Comparison of ENCODE assay signal across 1 cellular context in the genomic region with DNA sequence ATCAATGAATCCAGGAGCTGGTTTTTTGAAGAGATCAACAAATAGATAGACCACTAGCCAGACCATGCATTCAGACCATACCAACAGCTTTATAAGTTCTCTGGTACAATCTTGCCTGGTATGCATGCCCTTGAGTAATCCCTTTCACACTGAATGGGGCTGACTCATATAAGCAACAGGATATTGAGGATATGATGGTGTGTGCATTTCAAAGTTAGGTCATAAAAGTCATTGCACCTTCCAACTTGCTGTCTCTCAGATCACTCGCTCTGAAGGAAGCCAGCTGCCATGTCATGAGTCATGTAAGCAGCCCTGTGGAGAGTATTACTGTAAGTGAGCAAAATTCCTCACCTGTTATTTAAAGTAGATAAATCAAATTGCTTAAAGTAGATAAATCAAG.
TF ChIP-seq lines count a peak whose summit lies in the region.

No MANE protein-coding gene starts in this region.

TF ChIP-seq in HepG2, 621 proteins besides CTCF, POLR2A, EP300 and RAD21 (continued from another document and continues in another):
- TF ChIP-seq, protein P1, sequence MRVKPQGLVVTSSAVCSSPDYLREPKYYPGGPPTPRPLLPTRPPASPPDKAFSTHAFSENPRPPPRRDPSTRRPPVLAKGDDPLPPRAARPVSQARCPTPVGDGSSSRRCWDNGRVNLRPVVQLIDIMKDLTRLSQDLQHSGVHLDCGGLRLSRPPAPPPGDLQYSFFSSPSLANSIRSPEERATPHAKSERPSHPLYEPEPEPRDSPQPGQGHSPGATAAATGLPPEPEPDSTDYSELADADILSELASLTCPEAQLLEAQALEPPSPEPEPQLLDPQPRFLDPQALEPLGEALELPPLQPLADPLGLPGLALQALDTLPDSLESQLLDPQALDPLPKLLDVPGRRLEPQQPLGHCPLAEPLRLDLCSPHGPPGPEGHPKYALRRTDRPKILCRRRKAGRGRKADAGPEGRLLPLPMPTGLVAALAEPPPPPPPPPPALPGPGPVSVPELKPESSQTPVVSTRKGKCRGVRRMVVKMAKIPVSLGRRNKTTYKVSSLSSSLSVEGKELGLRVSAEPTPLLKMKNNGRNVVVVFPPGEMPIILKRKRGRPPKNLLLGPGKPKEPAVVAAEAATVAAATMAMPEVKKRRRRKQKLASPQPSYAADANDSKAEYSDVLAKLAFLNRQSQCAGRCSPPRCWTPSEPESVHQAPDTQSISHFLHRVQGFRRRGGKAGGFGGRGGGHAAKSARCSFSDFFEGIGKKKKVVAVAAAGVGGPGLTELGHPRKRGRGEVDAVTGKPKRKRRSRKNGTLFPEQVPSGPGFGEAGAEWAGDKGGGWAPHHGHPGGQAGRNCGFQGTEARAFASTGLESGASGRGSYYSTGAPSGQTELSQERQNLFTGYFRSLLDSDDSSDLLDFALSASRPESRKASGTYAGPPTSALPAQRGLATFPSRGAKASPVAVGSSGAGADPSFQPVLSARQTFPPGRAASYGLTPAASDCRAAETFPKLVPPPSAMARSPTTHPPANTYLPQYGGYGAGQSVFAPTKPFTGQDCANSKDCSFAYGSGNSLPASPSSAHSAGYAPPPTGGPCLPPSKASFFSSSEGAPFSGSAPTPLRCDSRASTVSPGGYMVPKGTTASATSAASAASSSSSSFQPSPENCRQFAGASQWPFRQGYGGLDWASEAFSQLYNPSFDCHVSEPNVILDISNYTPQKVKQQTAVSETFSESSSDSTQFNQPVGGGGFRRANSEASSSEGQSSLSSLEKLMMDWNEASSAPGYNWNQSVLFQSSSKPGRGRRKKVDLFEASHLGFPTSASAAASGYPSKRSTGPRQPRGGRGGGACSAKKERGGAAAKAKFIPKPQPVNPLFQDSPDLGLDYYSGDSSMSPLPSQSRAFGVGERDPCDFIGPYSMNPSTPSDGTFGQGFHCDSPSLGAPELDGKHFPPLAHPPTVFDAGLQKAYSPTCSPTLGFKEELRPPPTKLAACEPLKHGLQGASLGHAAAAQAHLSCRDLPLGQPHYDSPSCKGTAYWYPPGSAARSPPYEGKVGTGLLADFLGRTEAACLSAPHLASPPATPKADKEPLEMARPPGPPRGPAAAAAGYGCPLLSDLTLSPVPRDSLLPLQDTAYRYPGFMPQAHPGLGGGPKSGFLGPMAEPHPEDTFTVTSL (CRISPR knock-in tag; IDR thresholded peaks at IDR 0.05; ENCODE audit: borderline replicate concordance), result peak; percentile 48; the same call in 1 of the 2 replicates
- TF ChIP-seq TSC22D2 (CRISPR knock-in tag; IDR thresholded peaks at IDR 0.05; ENCODE audit: borderline replicate concordance) (no peak), PLRG1 (conservative IDR thresholded peaks at IDR 0.05) (no peak), MAF1 (CRISPR knock-in tag; IDR thresholded peaks at IDR 0.05; ENCODE audit: borderline replicate concordance) (no peak), CCDC6 (CRISPR knock-in tag; IDR thresholded peaks at IDR 0.05) (no peak), ZFP90 (CRISPR knock-in tag; IDR thresholded peaks at IDR 0.05; ENCODE audit: borderline replicate concordance) (no peak), ZNF792 (CRISPR knock-in tag; IDR thresholded peaks at IDR 0.05) (peak; percentile 52; the same call in 1 of the 2 replicates), ZNF234 (CRISPR knock-in tag; conservative IDR thresholded peaks at IDR 0.05) (no peak), U2AF2 (IDR thresholded peaks at IDR 0.05; ENCODE audit: low read depth, low read length) (no peak), ZSCAN31 (CRISPR knock-in tag; IDR thresholded peaks at IDR 0.05; ENCODE audit: low read depth) (no peak), ZKSCAN1 (IDR thresholded peaks at IDR 0.05; ENCODE audit: low read length) (no peak), MYC (CRISPR knock-in tag; IDR thresholded peaks at IDR 0.05; ENCODE audit: borderline replicate concordance) (no peak), MAFF (IDR thresholded peaks at IDR 0.05; ENCODE audit: low read depth, low read length) (0 out of 2 replicates have a peak, but pooled peaks have one; percentile 9), MIER3 (CRISPR knock-in tag; IDR thresholded peaks at IDR 0.05; ENCODE audit: borderline replicate concordance) (peak; percentile 57; the same call in 1 of the 2 replicates), ZNF589 (CRISPR knock-in tag; conservative IDR thresholded peaks at IDR 0.05) (no peak), ZNF773 (CRISPR knock-in tag; IDR thresholded peaks at IDR 0.05; ENCODE audit: borderline replicate concordance) (no peak), ZNF232 (CRISPR knock-in tag; IDR thresholded peaks at IDR 0.05; ENCODE audit: borderline replicate concordance) (no peak), ZBTB7B (CRISPR knock-in tag; IDR thresholded peaks at IDR 0.05) (no peak), FOXK1 (CRISPR knock-in tag; IDR thresholded peaks at IDR 0.05; ENCODE audit: borderline replicate concordance, low read depth) (no peak), NBN (conservative IDR thresholded peaks at IDR 0.05) (no peak), ZNF7 (CRISPR knock-in tag; IDR thresholded peaks at IDR 0.05) (no peak), SIX1 (CRISPR knock-in tag; IDR thresholded peaks at IDR 0.05; ENCODE audit: borderline replicate concordance) (no peak), ZNF614 (CRISPR knock-in tag; IDR thresholded peaks at IDR 0.05; ENCODE audit: borderline replicate concordance) (peak; percentile 90), AKAP8 (CRISPR knock-in tag; IDR thresholded peaks at IDR 0.05) (no peak), HNRNPK (IDR thresholded peaks at IDR 0.05; ENCODE audit: low read depth, low read length, poor library complexity, severe bottlenecking) (no peak), RFXANK (CRISPR knock-in tag; IDR thresholded peaks at IDR 0.05) (no peak), SKI (IDR thresholded peaks at IDR 0.05; ENCODE audit: partially characterized antibody) (peak; percentile 19), ZNF160 (CRISPR knock-in tag; IDR thresholded peaks at IDR 0.05) (no peak)
- TF ChIP-seq, protein P2, sequence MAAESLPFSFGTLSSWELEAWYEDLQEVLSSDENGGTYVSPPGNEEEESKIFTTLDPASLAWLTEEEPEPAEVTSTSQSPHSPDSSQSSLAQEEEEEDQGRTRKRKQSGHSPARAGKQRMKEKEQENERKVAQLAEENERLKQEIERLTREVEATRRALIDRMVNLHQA (CRISPR knock-in tag; IDR thresholded peaks at IDR 0.05), result no peak
- TF ChIP-seq, protein P3, sequence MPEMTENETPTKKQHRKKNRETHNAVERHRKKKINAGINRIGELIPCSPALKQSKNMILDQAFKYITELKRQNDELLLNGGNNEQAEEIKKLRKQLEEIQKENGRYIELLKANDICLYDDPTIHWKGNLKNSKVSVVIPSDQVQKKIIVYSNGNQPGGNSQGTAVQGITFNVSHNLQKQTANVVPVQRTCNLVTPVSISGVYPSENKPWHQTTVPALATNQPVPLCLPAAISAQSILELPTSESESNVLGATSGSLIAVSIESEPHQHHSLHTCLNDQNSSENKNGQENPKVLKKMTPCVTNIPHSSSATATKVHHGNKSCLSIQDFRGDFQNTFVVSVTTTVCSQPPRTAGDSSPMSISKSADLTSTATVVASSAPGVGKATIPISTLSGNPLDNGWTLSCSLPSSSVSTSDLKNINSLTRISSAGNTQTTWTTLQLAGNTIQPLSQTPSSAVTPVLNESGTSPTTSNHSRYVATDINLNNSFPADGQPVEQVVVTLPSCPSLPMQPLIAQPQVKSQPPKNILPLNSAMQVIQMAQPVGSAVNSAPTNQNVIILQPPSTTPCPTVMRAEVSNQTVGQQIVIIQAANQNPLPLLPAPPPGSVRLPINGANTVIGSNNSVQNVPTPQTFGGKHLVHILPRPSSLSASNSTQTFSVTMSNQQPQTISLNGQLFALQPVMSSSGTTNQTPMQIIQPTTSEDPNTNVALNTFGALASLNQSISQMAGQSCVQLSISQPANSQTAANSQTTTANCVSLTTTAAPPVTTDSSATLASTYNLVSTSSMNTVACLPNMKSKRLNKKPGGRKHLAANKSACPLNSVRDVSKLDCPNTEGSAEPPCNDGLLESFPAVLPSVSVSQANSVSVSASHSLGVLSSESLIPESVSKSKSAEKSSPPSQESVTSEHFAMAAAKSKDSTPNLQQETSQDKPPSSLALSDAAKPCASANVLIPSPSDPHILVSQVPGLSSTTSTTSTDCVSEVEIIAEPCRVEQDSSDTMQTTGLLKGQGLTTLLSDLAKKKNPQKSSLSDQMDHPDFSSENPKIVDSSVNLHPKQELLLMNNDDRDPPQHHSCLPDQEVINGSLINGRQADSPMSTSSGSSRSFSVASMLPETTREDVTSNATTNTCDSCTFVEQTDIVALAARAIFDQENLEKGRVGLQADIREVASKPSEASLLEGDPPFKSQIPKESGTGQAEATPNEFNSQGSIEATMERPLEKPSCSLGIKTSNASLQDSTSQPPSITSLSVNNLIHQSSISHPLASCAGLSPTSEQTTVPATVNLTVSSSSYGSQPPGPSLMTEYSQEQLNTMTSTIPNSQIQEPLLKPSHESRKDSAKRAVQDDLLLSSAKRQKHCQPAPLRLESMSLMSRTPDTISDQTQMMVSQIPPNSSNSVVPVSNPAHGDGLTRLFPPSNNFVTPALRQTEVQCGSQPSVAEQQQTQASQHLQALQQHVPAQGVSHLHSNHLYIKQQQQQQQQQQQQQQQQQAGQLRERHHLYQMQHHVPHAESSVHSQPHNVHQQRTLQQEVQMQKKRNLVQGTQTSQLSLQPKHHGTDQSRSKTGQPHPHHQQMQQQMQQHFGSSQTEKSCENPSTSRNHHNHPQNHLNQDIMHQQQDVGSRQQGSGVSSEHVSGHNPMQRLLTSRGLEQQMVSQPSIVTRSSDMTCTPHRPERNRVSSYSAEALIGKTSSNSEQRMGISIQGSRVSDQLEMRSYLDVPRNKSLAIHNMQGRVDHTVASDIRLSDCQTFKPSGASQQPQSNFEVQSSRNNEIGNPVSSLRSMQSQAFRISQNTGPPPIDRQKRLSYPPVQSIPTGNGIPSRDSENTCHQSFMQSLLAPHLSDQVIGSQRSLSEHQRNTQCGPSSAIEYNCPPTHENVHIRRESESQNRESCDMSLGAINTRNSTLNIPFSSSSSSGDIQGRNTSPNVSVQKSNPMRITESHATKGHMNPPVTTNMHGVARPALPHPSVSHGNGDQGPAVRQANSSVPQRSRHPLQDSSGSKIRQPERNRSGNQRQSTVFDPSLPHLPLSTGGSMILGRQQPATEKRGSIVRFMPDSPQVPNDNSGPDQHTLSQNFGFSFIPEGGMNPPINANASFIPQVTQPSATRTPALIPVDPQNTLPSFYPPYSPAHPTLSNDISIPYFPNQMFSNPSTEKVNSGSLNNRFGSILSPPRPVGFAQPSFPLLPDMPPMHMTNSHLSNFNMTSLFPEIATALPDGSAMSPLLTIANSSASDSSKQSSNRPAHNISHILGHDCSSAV (CRISPR knock-in tag; IDR thresholded peaks at IDR 0.05; ENCODE audit: borderline replicate concordance), result no peak
- TF ChIP-seq, protein P4, sequence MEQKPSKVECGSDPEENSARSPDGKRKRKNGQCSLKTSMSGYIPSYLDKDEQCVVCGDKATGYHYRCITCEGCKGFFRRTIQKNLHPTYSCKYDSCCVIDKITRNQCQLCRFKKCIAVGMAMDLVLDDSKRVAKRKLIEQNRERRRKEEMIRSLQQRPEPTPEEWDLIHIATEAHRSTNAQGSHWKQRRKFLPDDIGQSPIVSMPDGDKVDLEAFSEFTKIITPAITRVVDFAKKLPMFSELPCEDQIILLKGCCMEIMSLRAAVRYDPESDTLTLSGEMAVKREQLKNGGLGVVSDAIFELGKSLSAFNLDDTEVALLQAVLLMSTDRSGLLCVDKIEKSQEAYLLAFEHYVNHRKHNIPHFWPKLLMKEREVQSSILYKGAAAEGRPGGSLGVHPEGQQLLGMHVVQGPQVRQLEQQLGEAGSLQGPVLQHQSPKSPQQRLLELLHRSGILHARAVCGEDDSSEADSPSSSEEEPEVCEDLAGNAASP (CRISPR knock-in tag; IDR thresholded peaks at IDR 0.05; ENCODE audit: borderline replicate concordance), result no peak
- TF ChIP-seq, protein P5, sequence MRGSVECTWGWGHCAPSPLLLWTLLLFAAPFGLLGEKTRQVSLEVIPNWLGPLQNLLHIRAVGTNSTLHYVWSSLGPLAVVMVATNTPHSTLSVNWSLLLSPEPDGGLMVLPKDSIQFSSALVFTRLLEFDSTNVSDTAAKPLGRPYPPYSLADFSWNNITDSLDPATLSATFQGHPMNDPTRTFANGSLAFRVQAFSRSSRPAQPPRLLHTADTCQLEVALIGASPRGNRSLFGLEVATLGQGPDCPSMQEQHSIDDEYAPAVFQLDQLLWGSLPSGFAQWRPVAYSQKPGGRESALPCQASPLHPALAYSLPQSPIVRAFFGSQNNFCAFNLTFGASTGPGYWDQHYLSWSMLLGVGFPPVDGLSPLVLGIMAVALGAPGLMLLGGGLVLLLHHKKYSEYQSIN (CRISPR knock-in tag; IDR thresholded peaks at IDR 0.05; ENCODE audit: borderline replicate concordance), result no peak
- TF ChIP-seq, protein P6, sequence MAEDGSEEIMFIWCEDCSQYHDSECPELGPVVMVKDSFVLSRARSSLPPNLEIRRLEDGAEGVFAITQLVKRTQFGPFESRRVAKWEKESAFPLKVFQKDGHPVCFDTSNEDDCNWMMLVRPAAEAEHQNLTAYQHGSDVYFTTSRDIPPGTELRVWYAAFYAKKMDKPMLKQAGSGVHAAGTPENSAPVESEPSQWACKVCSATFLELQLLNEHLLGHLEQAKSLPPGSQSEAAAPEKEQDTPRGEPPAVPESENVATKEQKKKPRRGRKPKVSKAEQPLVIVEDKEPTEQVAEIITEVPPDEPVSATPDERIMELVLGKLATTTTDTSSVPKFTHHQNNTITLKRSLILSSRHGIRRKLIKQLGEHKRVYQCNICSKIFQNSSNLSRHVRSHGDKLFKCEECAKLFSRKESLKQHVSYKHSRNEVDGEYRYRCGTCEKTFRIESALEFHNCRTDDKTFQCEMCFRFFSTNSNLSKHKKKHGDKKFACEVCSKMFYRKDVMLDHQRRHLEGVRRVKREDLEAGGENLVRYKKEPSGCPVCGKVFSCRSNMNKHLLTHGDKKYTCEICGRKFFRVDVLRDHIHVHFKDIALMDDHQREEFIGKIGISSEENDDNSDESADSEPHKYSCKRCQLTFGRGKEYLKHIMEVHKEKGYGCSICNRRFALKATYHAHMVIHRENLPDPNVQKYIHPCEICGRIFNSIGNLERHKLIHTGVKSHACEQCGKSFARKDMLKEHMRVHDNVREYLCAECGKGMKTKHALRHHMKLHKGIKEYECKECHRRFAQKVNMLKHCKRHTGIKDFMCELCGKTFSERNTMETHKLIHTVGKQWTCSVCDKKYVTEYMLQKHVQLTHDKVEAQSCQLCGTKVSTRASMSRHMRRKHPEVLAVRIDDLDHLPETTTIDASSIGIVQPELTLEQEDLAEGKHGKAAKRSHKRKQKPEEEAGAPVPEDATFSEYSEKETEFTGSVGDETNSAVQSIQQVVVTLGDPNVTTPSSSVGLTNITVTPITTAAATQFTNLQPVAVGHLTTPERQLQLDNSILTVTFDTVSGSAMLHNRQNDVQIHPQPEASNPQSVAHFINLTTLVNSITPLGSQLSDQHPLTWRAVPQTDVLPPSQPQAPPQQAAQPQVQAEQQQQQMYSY (CRISPR knock-in tag; IDR thresholded peaks at IDR 0.05), result no peak
- TF ChIP-seq, protein P7, sequence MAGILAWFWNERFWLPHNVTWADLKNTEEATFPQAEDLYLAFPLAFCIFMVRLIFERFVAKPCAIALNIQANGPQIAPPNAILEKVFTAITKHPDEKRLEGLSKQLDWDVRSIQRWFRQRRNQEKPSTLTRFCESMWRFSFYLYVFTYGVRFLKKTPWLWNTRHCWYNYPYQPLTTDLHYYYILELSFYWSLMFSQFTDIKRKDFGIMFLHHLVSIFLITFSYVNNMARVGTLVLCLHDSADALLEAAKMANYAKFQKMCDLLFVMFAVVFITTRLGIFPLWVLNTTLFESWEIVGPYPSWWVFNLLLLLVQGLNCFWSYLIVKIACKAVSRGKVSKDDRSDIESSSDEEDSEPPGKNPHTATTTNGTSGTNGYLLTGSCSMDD (CRISPR knock-in tag; IDR thresholded peaks at IDR 0.05), result no peak
- TF ChIP-seq, protein P8, sequence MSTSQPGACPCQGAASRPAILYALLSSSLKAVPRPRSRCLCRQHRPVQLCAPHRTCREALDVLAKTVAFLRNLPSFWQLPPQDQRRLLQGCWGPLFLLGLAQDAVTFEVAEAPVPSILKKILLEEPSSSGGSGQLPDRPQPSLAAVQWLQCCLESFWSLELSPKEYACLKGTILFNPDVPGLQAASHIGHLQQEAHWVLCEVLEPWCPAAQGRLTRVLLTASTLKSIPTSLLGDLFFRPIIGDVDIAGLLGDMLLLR (CRISPR knock-in tag; IDR thresholded peaks at IDR 0.05), result no peak
